In the genomic region with DNA sequence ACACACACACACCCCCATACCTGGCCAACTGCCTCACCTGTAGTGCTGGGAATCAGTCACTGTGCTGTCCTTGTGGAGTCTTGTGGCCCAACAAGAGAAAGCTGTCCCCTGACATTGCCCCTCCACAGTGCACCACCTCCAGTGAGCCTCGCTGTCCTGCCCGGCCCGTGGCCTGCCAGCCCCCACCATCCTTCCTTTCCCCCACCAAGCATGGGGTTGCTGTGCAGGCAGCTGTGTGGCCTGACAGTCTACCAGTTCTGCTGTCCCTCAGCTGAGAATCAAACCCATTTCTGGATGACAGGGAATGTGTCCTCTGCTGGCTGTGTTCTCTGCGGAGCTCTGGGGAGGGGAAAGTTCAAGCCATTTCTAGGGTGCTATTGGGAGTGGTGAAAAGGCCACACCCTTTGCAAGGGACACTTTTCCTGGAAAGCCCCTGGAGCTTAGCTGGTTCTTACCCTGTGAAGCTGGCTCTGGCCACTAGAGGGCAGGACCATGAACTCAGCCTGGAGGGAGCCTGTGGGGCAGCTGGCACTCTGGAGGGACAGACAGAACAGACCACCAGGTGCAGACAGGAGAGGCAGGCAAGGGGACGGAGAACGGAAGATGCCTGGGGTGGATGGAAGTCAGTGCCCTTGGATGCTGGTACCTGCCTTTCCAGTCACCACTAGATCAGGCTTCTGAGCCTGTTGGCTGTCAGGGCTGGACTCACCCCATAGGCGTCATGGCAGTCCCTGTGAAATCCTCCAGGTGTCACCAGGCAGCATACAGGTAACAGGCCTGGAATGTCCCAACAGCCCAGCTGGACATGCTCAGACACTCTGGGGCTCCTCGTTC, we compare ENCODE assay signal across 8 cellular contexts. TPM values are rescaled to one million over a fixed set of nuclear protein-coding genes. Genes with fewer than 3 reads are reported as not detected.
DNase-seq lines count a peak whose midpoint lies in the region; ATAC-seq, FAIRE-seq and TF ChIP-seq lines count a peak whose summit lies in the region.

No MANE protein-coding gene starts in this region.

- H3K27me3 ChIP-seq in DOHH2 (ENCODE audit: control insufficient read depth, low read length) (peaks cover 10% of the 10 kb centered on the region; the same call in 1 of the 2 replicates), astrocyte (ENCODE audit: insufficient read depth, low read length) (peaks cover 6% of the 10 kb centered on the region)

- H3K27me3 Mint-ChIP-seq in T-helper 2 cell treated with Interferon-gamma antibody and Interleukin-4, amounts not matched to agents 5 μg/mL and 100 μg/mL, for 36 hours (ENCODE audit: low read depth), result peaks cover 6% of the 10 kb centered on the region
- peaks cover 14% of the 10 kb centered on the region for H3K27me3 Mint-ChIP-seq in astrocyte (ENCODE audit: low read depth, unreplicated experiment)

- H3K4me3 ChIP-seq in DOHH2 (ENCODE audit: low read length), result no peak overlapping the region
- no peak overlapping the region for H3K4me3 ChIP-seq in astrocyte (ENCODE audit: insufficient read depth, low read depth, low read length)

- no peak overlapping the region for H3K4me2 ChIP-seq in DOHH2 (ENCODE audit: low read length)
- no peak overlapping the region for H3K4me2 ChIP-seq in astrocyte (ENCODE audit: low read length)

- no peak for FAIRE-seq in astrocyte (lab: Jason Lieb, UNC)

- ATAC-seq in GM21515 (IDR thresholded peaks at IDR 0.05; ENCODE audit: unreplicated experiment) (peak; percentile 92), omental fat pad (ENCODE audit: low FRiP score) (no peak)

- H3K36me3 Mint-ChIP-seq in T-helper 2 cell treated with Interferon-gamma antibody and Interleukin-4, amounts not matched to agents 5 μg/mL and 100 μg/mL, for 36 hours (ENCODE audit: low read depth), result no peaks in the 10 kb centered on the region
- H3K36me3 Mint-ChIP-seq in astrocyte (ENCODE audit: low read depth, unreplicated experiment), result no peaks in the 10 kb centered on the region

- H3K27ac Mint-ChIP-seq in T-helper 2 cell treated with Interferon-gamma antibody and Interleukin-4, amounts not matched to agents 5 μg/mL and 100 μg/mL, for 36 hours, result no peak overlapping the region
- H3K27ac Mint-ChIP-seq in astrocyte (ENCODE audit: unreplicated experiment), result no peak overlapping the region

- H3F3A ChIP-seq in DOHH2 (ENCODE audit: control insufficient read depth, insufficient read depth), result no peaks in the 10 kb centered on the region

- H3K4me3 Mint-ChIP-seq in T-helper 2 cell treated with Interferon-gamma antibody and Interleukin-4, amounts not matched to agents 5 μg/mL and 100 μg/mL, for 36 hours, result no peak overlapping the region
- no peak overlapping the region for H3K4me3 Mint-ChIP-seq in astrocyte (ENCODE audit: unreplicated experiment)

- H3K36me3 ChIP-seq in DOHH2 (ENCODE audit: control insufficient read depth, low read length) (no peaks in the 10 kb centered on the region), astrocyte (ENCODE audit: insufficient read depth, low read length) (no peaks in the 10 kb centered on the region)

- in situ Hi-C loops in KBM-7 (cut with MboI; ENCODE audit: low pct_unique_long_range_greater_than_20kb, low sequenced_read_pairs), result no loop called here

- H3K9me3 ChIP-seq in DOHH2 (ENCODE audit: control insufficient read depth, insufficient read depth, low read length) (no peaks in the 10 kb centered on the region), astrocyte (ENCODE audit: insufficient read depth, low read depth, low read length) (no peaks in the 10 kb centered on the region)

- peak; percentile 70 for DNase-seq in KBM-7
- peak; percentile 56 for DNase-seq in T-helper 2 cell treated with Interferon-gamma antibody and Interleukin-4, amounts not matched to agents 5 μg/mL and 100 μg/mL, for 36 hours (ENCODE audit: low spot score)
- no peak for DNase-seq in astrocyte (ENCODE audit: low read depth)
- DNase-seq in iPS DF 19.7 (ENCODE audit: low read depth, low spot score), result peak; percentile 75
- DNase-seq in stimulated activated CD4-positive, alpha-beta T cell treated with anti-CD3 and anti-CD28 coated beads, Interleukin-12 subunit alpha, Interleukin-12 subunit beta, amount 100 ng/mL, for 4 hours, result peak; percentile 55
- no peak for DNase-seq in omental fat pad (ENCODE audit: low spot score)

- H2AFZ ChIP-seq in astrocyte (ENCODE audit: low read depth, low read length), result peak overlapping the region; percentile 2

- no peaks in the 10 kb centered on the region for H3K9me2 ChIP-seq in DOHH2 (replicated peaks; ENCODE audit: control insufficient read depth, low read length)

- no peaks in the 10 kb centered on the region for H3K79me2 ChIP-seq in DOHH2 (ENCODE audit: control insufficient read depth, low read length)
- no peaks in the 10 kb centered on the region for H3K79me2 ChIP-seq in astrocyte (ENCODE audit: insufficient read depth, low read length)

- H4K20me1 ChIP-seq in DOHH2 (ENCODE audit: control insufficient read depth, insufficient read depth, low read depth, low read length) (no peaks in the 10 kb centered on the region), astrocyte (ENCODE audit: insufficient read depth, low read length) (no peaks in the 10 kb centered on the region)

- H3K4me1 ChIP-seq in DOHH2 (ENCODE audit: control insufficient read depth, low read length), result no peaks in the 10 kb centered on the region
- no peaks in the 10 kb centered on the region for H3K4me1 ChIP-seq in astrocyte (ENCODE audit: insufficient read depth, low read length)

- TF ChIP-seq CTCF in DOHH2 (IDR thresholded peaks at IDR 0.05; ENCODE audit: low read depth, low read length, poor library complexity, severe bottlenecking), result peak; percentile 97
- TF ChIP-seq CTCF in astrocyte (IDR thresholded peaks at IDR 0.05; ENCODE audit: insufficient read depth, low read depth, low read length), result peak; percentile 66
- no peak for TF ChIP-seq CTCF in omental fat pad (IDR thresholded peaks at IDR 0.05)

- H3K27ac ChIP-seq in DOHH2 (ENCODE audit: low read depth, low read length) (no peak overlapping the region), astrocyte (ENCODE audit: low read depth, low read length) (no peak overlapping the region)

- H3K9me3 Mint-ChIP-seq in T-helper 2 cell treated with Interferon-gamma antibody and Interleukin-4, amounts not matched to agents 5 μg/mL and 100 μg/mL, for 36 hours, result no peaks in the 10 kb centered on the region
- H3K9me3 Mint-ChIP-seq in astrocyte (ENCODE audit: unreplicated experiment), result no peaks in the 10 kb centered on the region

- no peak overlapping the region for H3K9ac ChIP-seq in astrocyte (ENCODE audit: low read length)

- H3K4me1 Mint-ChIP-seq in T-helper 2 cell treated with Interferon-gamma antibody and Interleukin-4, amounts not matched to agents 5 μg/mL and 100 μg/mL, for 36 hours (ENCODE audit: low read depth), result peaks cover 1% of the 10 kb centered on the region
- H3K4me1 Mint-ChIP-seq in astrocyte (ENCODE audit: low read depth, unreplicated experiment), result peaks cover 5% of the 10 kb centered on the region

RNA-seq across cellular contexts. Expression of a gene that starts 10.5 kb away (rescaled TPM):
- 24.9 and 26.5 TPM in 2 replicates for total RNA-seq in astrocyte
- 10 to 100 TPM; 15.1 to 31.1 (median 15.8) TPM for total RNA-seq in omental fat pad

Comparison
In these comparisons a context has a peak if more than half of its experiments do, and no peak if none do; other contexts are left out.
1. CTCF ChIP-seq: peak in DOHH2 (single experiment) and astrocyte (single experiment); none in omental fat pad (0 of 3).
2. DNase-seq: peak in KBM-7 (single experiment), T-helper 2 cell treated with Interferon-gamma antibody and Interleukin-4, amounts not matched to agents 5 μg/mL and 100 μg/mL, for 36 hours (single experiment), iPS DF 19.7 (single experiment) and stimulated activated CD4-positive, alpha-beta T cell treated with anti-CD3 and anti-CD28 coated beads, Interleukin-12 subunit alpha, Interleukin-12 subunit beta, amount 100 ng/mL, for 4 hours (single experiment); none in astrocyte (single experiment) and omental fat pad (single experiment).